ENCODE assay signal across 8 cellular contexts in genomic region chr9:79583957-79584654, GRCh38. TPM values are rescaled to one million over a fixed set of nuclear protein-coding genes. Genes with fewer than 3 reads are reported as not detected.
DNase-seq lines count a peak whose midpoint lies in the region; ATAC-seq and TF ChIP-seq lines count a peak whose summit lies in the region.

No MANE protein-coding gene starts in this region.

- no peaks in the 10 kb centered on the region for H4K20me1 ChIP-seq in PC-3 (ENCODE audit: low read length)

- H3K9me3 ChIP-seq in ovary (no peaks in the 10 kb centered on the region), PC-3 (ENCODE audit: low read length) (no peaks in the 10 kb centered on the region)

- H3K36me3 ChIP-seq in ovary (no peaks in the 10 kb centered on the region), PC-3 (ENCODE audit: low read depth, low read length) (no peaks in the 10 kb centered on the region)

- H3K4me3 Mint-ChIP-seq in WTC11: no peak overlapping the region

- TF ChIP-seq POLR2A in ovary (IDR thresholded peaks at IDR 0.05): no peak

- WGBS in ovary, 3 donors: 77 to 80% (median 79%) methylated on average over 10 of the region's 10 CpGs

- no peaks in the 10 kb centered on the region for H3K79me2 ChIP-seq in PC-3 (ENCODE audit: low read length)

- no peak overlapping the region for H2AFZ ChIP-seq in PC-3 (ENCODE audit: low read length)

- CTCF ChIA-PET in WTC11 (lab: Charles Lee) (no interaction called here), PC-3 (lab: Charles Lee) (no interaction called here)

- TF ChIP-seq EP300 in ovary (IDR thresholded peaks at IDR 0.05): no peak

- H3K9me3 Mint-ChIP-seq in WTC11: no peaks in the 10 kb centered on the region

- no peaks in the 10 kb centered on the region for H3K27me3 Mint-ChIP-seq in WTC11 (ENCODE audit: low read depth)

- H3K27me3 ChIP-seq in ovary: no peaks in the 10 kb centered on the region
- H3K27me3 ChIP-seq in PC-3 (ENCODE audit: low read length): no peaks in the 10 kb centered on the region

- H3K4me3 ChIP-seq in ovary (no peak overlapping the region), PC-3 (ENCODE audit: low read length) (no peak overlapping the region)

- peaks cover 46% of the 10 kb centered on the region for H3K4me1 Mint-ChIP-seq in WTC11

- no peaks in the 10 kb centered on the region for H3K9me2 ChIP-seq in PC-3 (replicated peaks; ENCODE audit: low read length)

- H3F3A ChIP-seq in PC-3 (ENCODE audit: low read length, unreplicated experiment): no peaks in the 10 kb centered on the region

- H3K27ac ChIP-seq in ovary (no peak overlapping the region), PC-3 (ENCODE audit: low read length) (no peak overlapping the region)

- H3K27ac Mint-ChIP-seq in WTC11: no peak overlapping the region

- POLR2A ChIA-PET in WTC11 (lab: Charles Lee) (interaction anchor here (2.0 kb wide), 1 partner anchor 12 kb away, joined by 10 read pairs; the partner anchor contains the start of gene TLE4), PC-3 (lab: Charles Lee; ENCODE audit: unreplicated experiment) (no interaction called here)

- peaks cover 32% of the 10 kb centered on the region for H3K4me1 ChIP-seq in ovary (ENCODE audit: insufficient read depth)
- H3K4me1 ChIP-seq in PC-3 (ENCODE audit: insufficient read depth, low read length): peaks cover 13% of the 10 kb centered on the region

- no peak overlapping the region for H3K4me2 ChIP-seq in PC-3 (ENCODE audit: low read length)

- no peak overlapping the region for H3K9ac ChIP-seq in PC-3 (ENCODE audit: low read length)

- ATAC-seq in HG02973 (IDR thresholded peaks at IDR 0.05; ENCODE audit: unreplicated experiment): peak; percentile 75
- ATAC-seq in WTC11: peak; percentile 73
- ATAC-seq in left colon: peak; percentile 42
- ATAC-seq in PC-3: no peak

- intact Hi-C loops in left colon (cut with DNase I, micrococcal nuclease): no loop called here
- intact Hi-C loops in ovary (cut with DNase I): no loop called here
- intact Hi-C loops in PC-3 (cut with micrococcal nuclease): no loop called here

- no peak for TF ChIP-seq CTCF in GM10266 (IDR thresholded peaks at IDR 0.05; ENCODE audit: control insufficient read depth, insufficient read depth, low read depth, missing control alignments)
- TF ChIP-seq CTCF in WTC11 (IDR thresholded peaks at IDR 0.05): no peak
- no peak for TF ChIP-seq CTCF in ovary (IDR thresholded peaks at IDR 0.05)
- no peak for TF ChIP-seq CTCF in PC-3 (conservative IDR thresholded peaks at IDR 0.05; ENCODE audit: low read depth, low read length)

- DNase-seq in GM10266 (ENCODE audit: extremely low spot score): peak; percentile 12
- no peak for DNase-seq in WTC11 (ENCODE audit: low spot score)
- DNase-seq in left colon: peak; percentile 25 to 41
- no peak for DNase-seq in ovary
- no peak for DNase-seq in cerebellum (ENCODE audit: low spot score)
- DNase-seq in EL: no peak
- no peak for DNase-seq in PC-3

- no TSS peak for BruUV-seq in PC-3 (replicated peaks; lab: Mats Ljungman, UMichigan)

- peaks cover 11% of the 10 kb centered on the region for H3K36me3 Mint-ChIP-seq in WTC11

TF ChIP-seq in WTC11, 78 proteins besides CTCF, POLR2A, EP300 and RAD21:
- TF ChIP-seq E2F1 (CRISPR knock-in tag; IDR thresholded peaks at IDR 0.05): no peak
- TF ChIP-seq ATF3 (CRISPR knock-in tag; conservative IDR thresholded peaks at IDR 0.05): no peak
- TF ChIP-seq AFF4 (CRISPR knock-in tag; IDR thresholded peaks at IDR 0.05; ENCODE audit: borderline replicate concordance): no peak
- TF ChIP-seq GABPB1 (CRISPR knock-in tag; IDR thresholded peaks at IDR 0.05): no peak
- TF ChIP-seq STAT6 (CRISPR knock-in tag; conservative IDR thresholded peaks at IDR 0.05; ENCODE audit: low read depth): no peak
- no peak for TF ChIP-seq OVOL2 (CRISPR knock-in tag; IDR thresholded peaks at IDR 0.05; ENCODE audit: borderline replicate concordance)

RNA-seq across cellular contexts. Expression of gene TLE4, which starts 12.3 kb away (rescaled TPM):
- total RNA-seq in WTC11 (2021): 48.1 to 50.9 TPM (median 49.8 TPM) in 3 replicates
- 10 to 100 TPM; 22.2 to 29.8 TPM for total RNA-seq in left colon
- total RNA-seq in ovary: 10 to 100 TPM; 50.3 to 67.5 (median 56.1) TPM
- polyA plus RNA-seq in ovary: 10 to 100 TPM; 34.6 to 48.6 TPM
- total RNA-seq in cerebellum: 27.3 TPM
- total RNA-seq in PC-3 (2014; rRNA removed): 8.3 and 17.9 TPM in 2 replicates

Comparison
In these comparisons a context has a peak if more than half of its experiments do, and no peak if none do; other contexts are left out.
1. DNase-seq: peak in GM10266 (single experiment) and left colon (2 of 2); none in WTC11 (single experiment), ovary (0 of 5), cerebellum (single experiment), EL (single experiment) and PC-3 (single experiment).